In genomic region chr16:9095998-9096397, GRCh38 we compare ENCODE assay signal across 9 cellular contexts. TPM values are rescaled to one million over a fixed set of nuclear protein-coding genes. Genes with fewer than 3 reads are reported as not detected.
DNase-seq lines count a peak whose midpoint lies in the region; ATAC-seq and TF ChIP-seq lines count a peak whose summit lies in the region.
"Had no signal": no experiment of that assay in that cellular context is flagged by ENCODE, and none has a peak within 500 bp of the region (broad histone marks: within the 10 kb centered on the region; RNA-seq: fewer than 3 reads in every experiment).

No MANE protein-coding gene starts in this region.

- H3K36me3 ChIP-seq in GM23248 (ENCODE audit: low read depth) (peaks cover 26% of the 10 kb centered on the region), PC-3 (ENCODE audit: low read depth, low read length) (peaks cover 55% of the 10 kb centered on the region), endocrine pancreas (ENCODE audit: control insufficient read depth, insufficient read depth, low read length) (peaks cover 5% of the 10 kb centered on the region)

- no peak for ATAC-seq in PC-3

- H3K27me3 ChIP-seq in GM23248 (replicated peaks; ENCODE audit: insufficient read depth) (no peaks in the 10 kb centered on the region), PC-3 (ENCODE audit: low read length) (no peaks in the 10 kb centered on the region), endocrine pancreas (ENCODE audit: control insufficient read depth, insufficient read depth, low read length) (no peaks in the 10 kb centered on the region)
- H3K27me3 ChIP-seq: SJCRH30 had no signal

- H3K27ac ChIP-seq in GM23248 = peak overlapping the region; percentile 14; the same call in 1 of the 2 replicates
- H3K27ac ChIP-seq in PC-3 (ENCODE audit: low read length) = no peak overlapping the region
- H3K27ac ChIP-seq: SJCRH30 had no signal

- no peak overlapping the region for H3K27ac Mint-ChIP-seq in osteocyte (ENCODE audit: unreplicated experiment)

- no peak for TF ChIP-seq CTCF in PC-3 (conservative IDR thresholded peaks at IDR 0.05; ENCODE audit: low read depth, low read length)
- TF ChIP-seq CTCF in osteocyte (IDR thresholded peaks at IDR 0.05) = no peak

- H3K79me2 ChIP-seq in GM23248 (ENCODE audit: insufficient read depth) = peaks cover 95% of the 10 kb centered on the region
- H3K79me2 ChIP-seq in PC-3 (ENCODE audit: low read length) = peaks cover 95% of the 10 kb centered on the region

- in situ Hi-C loops in GM23248 (cut with MboI) = no loop called here

- no peaks in the 10 kb centered on the region for H3K27me3 Mint-ChIP-seq in osteocyte (ENCODE audit: unreplicated experiment)

- H4K20me1 ChIP-seq in GM23248 (ENCODE audit: insufficient read depth) (peaks cover 64% of the 10 kb centered on the region), PC-3 (ENCODE audit: low read length) (peaks cover 77% of the 10 kb centered on the region)

- intact Hi-C loops in PC-3 (cut with micrococcal nuclease) = no loop called here

- H3K9me3 ChIP-seq in GM23248 (ENCODE audit: low read depth) (no peaks in the 10 kb centered on the region), PC-3 (ENCODE audit: low read length) (no peaks in the 10 kb centered on the region), endocrine pancreas (ENCODE audit: control insufficient read depth, low read length) (no peaks in the 10 kb centered on the region)
- H3K9me3 ChIP-seq: SJCRH30 had no signal

- H3K36me3 Mint-ChIP-seq in osteocyte (ENCODE audit: unreplicated experiment) = peaks cover 29% of the 10 kb centered on the region

- H3K4me2 ChIP-seq in GM23248 (ENCODE audit: unreplicated experiment) = peak overlapping the region; percentile 93
- peak overlapping the region; percentile 97 for H3K4me2 ChIP-seq in PC-3 (ENCODE audit: low read length)

- peak overlapping the region; percentile 59 for H3K4me3 Mint-ChIP-seq in osteocyte (ENCODE audit: unreplicated experiment)

- H3K9ac ChIP-seq in GM23248 (peak overlapping the region; percentile 97; the same call in 1 of the 2 replicates), PC-3 (ENCODE audit: low read length) (no peak overlapping the region), endocrine pancreas (ENCODE audit: control insufficient read depth, insufficient read depth, low read length) (no peak overlapping the region)

- CTCF ChIA-PET in PC-3 (lab: Charles Lee) = no interaction called here

- H2AFZ ChIP-seq in GM23248 (no peak overlapping the region), PC-3 (ENCODE audit: low read length) (no peak overlapping the region)

- POLR2A ChIA-PET in PC-3 (lab: Charles Lee; ENCODE audit: unreplicated experiment) = no interaction called here

- peak overlapping the region; percentile 87 for H3K4me3 ChIP-seq in GM23248
- peak overlapping the region; percentile 92 for H3K4me3 ChIP-seq in PC-3 (ENCODE audit: low read length)
- H3K4me3 ChIP-seq in endocrine pancreas (ENCODE audit: control insufficient read depth, insufficient read depth, low read length) = peak overlapping the region; percentile 96
- H3K4me3 ChIP-seq: SJCRH30 had no signal

- H3K9me3 Mint-ChIP-seq in osteocyte (ENCODE audit: unreplicated experiment) = no peaks in the 10 kb centered on the region

- H3F3A ChIP-seq in GM23248 (ENCODE audit: insufficient read depth) (peaks cover 63% of the 10 kb centered on the region), PC-3 (ENCODE audit: low read length, unreplicated experiment) (peaks cover 7% of the 10 kb centered on the region)

- DNase-seq in GM23248 (no peak), PC-3 (no peak), osteocyte (ENCODE audit: extremely low spot score, unreplicated experiment) (no peak), DMS114 treated with DMSO at 0.1 percent for 48 hours (lab: John Stamatoyannopoulos, UW; ENCODE audit: unreplicated experiment) (no peak), NCI-H345 treated with DMSO at 0.1 percent for 48 hours (lab: John Stamatoyannopoulos, UW; ENCODE audit: unreplicated experiment) (no peak), NCI-H748 (lab: John Stamatoyannopoulos, UW; ENCODE audit: unreplicated experiment) (no peak)
- DNase-seq: GDM1, SJCRH30 had no signal

- H3K9me2 ChIP-seq in GM23248 (ENCODE audit: insufficient read depth) (no peaks in the 10 kb centered on the region), PC-3 (replicated peaks; ENCODE audit: low read length) (no peaks in the 10 kb centered on the region)

- H3K4me1 ChIP-seq in GM23248 (ENCODE audit: insufficient read depth) (peaks cover 68% of the 10 kb centered on the region), PC-3 (ENCODE audit: insufficient read depth, low read length) (peaks cover 49% of the 10 kb centered on the region), endocrine pancreas (ENCODE audit: control insufficient read depth, insufficient read depth, low read length) (peaks cover 32% of the 10 kb centered on the region)

- peaks cover 68% of the 10 kb centered on the region for H3K4me1 Mint-ChIP-seq in osteocyte (ENCODE audit: unreplicated experiment)

- BruUV-seq in PC-3 (replicated peaks; lab: Mats Ljungman, UMichigan) = no TSS peak

RNA-seq across cellular contexts. Expression of gene HAPSTR1, which starts 4.6 kb away (rescaled TPM):
- total RNA-seq in GM23248 (2014; rRNA removed; shearing (Covaris generic)) = 79.2 and 85.5 TPM in 2 replicates
- polyA plus RNA-seq in GM23248 (2016; fragmentation: Nextera tagmentation; extraction: Ambion mirVana) = 11.7 and 12.0 TPM in 2 replicates
- 24.4 and 28.6 TPM in 2 replicates for total RNA-seq in PC-3 (2014; rRNA removed)
- total RNA-seq in osteocyte = 73.4 and 80.2 TPM in 2 replicates
